In the genomic region with DNA sequence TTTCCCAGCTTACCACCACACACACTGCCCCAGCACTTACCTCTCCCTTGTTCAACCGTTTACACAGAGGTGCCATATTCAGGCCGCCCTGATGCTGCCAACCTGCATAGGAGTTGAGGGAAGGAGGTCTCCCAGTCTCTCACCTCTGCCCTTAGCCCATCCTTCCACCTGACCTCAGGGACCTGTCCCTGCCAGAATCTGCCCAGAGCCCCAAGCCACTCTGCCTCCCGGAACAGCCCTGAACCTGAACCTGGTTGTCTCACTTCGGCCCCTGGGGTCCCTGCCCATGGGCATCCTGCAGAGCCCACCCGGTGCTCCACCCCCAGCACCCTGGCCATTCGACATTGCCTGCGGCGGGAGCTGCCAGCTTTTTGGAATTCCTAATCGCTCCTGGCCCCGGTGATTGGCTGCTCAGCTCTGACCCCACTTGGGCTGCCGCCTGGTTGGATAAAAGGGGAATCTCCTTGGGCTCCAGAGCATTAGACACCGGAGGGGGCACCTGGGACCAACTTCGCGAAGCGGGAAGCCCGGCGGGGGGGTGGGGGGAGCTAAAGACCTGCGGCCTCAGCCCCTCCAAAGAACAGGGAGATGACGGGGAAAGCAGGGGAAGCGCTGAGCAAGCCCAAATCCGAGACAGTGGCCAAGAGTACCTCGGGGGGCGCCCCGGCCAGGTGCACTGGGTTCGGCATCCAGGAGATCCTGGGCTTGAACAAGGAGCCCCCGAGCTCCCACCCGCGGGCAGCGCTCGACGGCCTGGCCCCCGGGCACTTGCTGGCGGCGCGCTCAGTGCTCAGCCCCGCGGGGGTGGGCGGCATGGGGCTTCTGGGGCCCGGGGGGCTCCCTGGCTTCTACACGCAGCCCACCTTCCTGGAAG, we compare ENCODE assay signal across 1 cellular context.
TF ChIP-seq lines count a peak whose summit lies in the region.

TSS of gene VSX2 (plus strand) at position 476 of the 874 bp plus-strand sequence. CDS start at position 589, 113 bp downstream.

TF ChIP-seq in GM12878, 131 proteins besides CTCF, POLR2A, EP300 and RAD21 (continued from another document):
- TF ChIP-seq ELK1 (IDR thresholded peaks at IDR 0.05; ENCODE audit: low read depth, low read length) (no peak), HDAC2 (IDR thresholded peaks at IDR 0.05) (no peak), ZNF384 (IDR thresholded peaks at IDR 0.05; ENCODE audit: borderline replicate concordance, low read depth, low read length) (no peak), ZNF207 (IDR thresholded peaks at IDR 0.05; ENCODE audit: borderline replicate concordance) (no peak), EGR1 (IDR thresholded peaks at IDR 0.05; ENCODE audit: borderline replicate concordance in 1 of 2, low read depth in 2 of 2, low read length in 2 of 2) (no peak), RB1 (IDR thresholded peaks at IDR 0.05; ENCODE audit: borderline replicate concordance) (no peak), CBX3 (IDR thresholded peaks at IDR 0.05; ENCODE audit: borderline replicate concordance, low read depth) (no peak), PAX8 (IDR thresholded peaks at IDR 0.05) (no peak), NR2C1 (IDR thresholded peaks at IDR 0.05) (no peak), FOS (IDR thresholded peaks at IDR 0.05; ENCODE audit: borderline replicate concordance, extremely low read depth, insufficient read length) (no peak), SUPT20H (IDR thresholded peaks at IDR 0.05; ENCODE audit: borderline replicate concordance, control insufficient read depth, low read depth, low read length) (no peak), NRF1 (conservative IDR thresholded peaks at IDR 0.05; ENCODE audit: low read depth, low read length) (no peak), GATAD2B (conservative IDR thresholded peaks at IDR 0.05; ENCODE audit: low read depth) (no peak), RBBP5 (conservative IDR thresholded peaks at IDR 0.05) (no peak), FOXK2 (IDR thresholded peaks at IDR 0.05) (no peak)
- TF ChIP-seq, protein P1, sequence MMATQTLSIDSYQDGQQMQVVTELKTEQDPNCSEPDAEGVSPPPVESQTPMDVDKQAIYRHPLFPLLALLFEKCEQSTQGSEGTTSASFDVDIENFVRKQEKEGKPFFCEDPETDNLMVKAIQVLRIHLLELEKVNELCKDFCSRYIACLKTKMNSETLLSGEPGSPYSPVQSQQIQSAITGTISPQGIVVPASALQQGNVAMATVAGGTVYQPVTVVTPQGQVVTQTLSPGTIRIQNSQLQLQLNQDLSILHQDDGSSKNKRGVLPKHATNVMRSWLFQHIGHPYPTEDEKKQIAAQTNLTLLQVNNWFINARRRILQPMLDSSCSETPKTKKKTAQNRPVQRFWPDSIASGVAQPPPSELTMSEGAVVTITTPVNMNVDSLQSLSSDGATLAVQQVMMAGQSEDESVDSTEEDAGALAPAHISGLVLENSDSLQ (IDR thresholded peaks at IDR 0.05): no peak
TF ChIP-seq in GM12878: peak in this region for 0.
